8 cellular contexts compared by ENCODE assay signal in genomic region chr6:14211596-14211961, GRCh38.
DNase-seq lines count a peak whose midpoint lies in the region; ATAC-seq and TF ChIP-seq lines count a peak whose summit lies in the region.

No MANE protein-coding gene starts in this region.

- in situ Hi-C loops in transverse colon (cut with MboI; ENCODE audit: low pct_ligation_motif_present in 1 of 4, low pct_unique_long_range_greater_than_20kb in 1 of 4, low sequenced_read_pairs in 3 of 4): loop anchor here in 3 of 4 donors (10.0 to 25.0 kb wide), 4 partner anchors 503 to 1401 kb away; partner anchors contain the start of gene JARID2 (in 2 of the 3)

- peak; percentile 28 for DNase-seq in GM10248 (ENCODE audit: extremely low spot score)
- DNase-seq in T-helper 17 cell: peak in 1 of 3 donors; percentile 8
- peak; percentile 87 for DNase-seq in endodermal cell
- DNase-seq in transverse colon: peak; percentile 53
- no peak for DNase-seq in EL

- peaks cover 11% of the 10 kb centered on the region for H3K9me3 Mint-ChIP-seq in endodermal cell

- H3K27me3 ChIP-seq in endodermal cell (ENCODE audit: control insufficient read depth, insufficient read depth, low read length, poor library complexity, severe bottlenecking) (peaks cover 3% of the 10 kb centered on the region), mononuclear cell (ENCODE audit: insufficient read depth, low read length) (no peaks in the 10 kb centered on the region), transverse colon (no peaks in the 10 kb centered on the region)

- no peak for TF ChIP-seq CTCF in GM10248 (IDR thresholded peaks at IDR 0.05; ENCODE audit: control extremely low read depth, extremely low read depth, low read depth, missing control alignments)
- no peak for TF ChIP-seq CTCF in endodermal cell (conservative IDR thresholded peaks at IDR 0.05)
- no peak for TF ChIP-seq CTCF in transverse colon (IDR thresholded peaks at IDR 0.05)

- TF ChIP-seq EP300 in transverse colon (IDR thresholded peaks at IDR 0.05; ENCODE audit: low read depth): no peak

- peak overlapping the region; percentile 7 for H3K9ac ChIP-seq in endodermal cell (ENCODE audit: extremely low read depth, low read length, poor library complexity, severe bottlenecking)

- H3K4me1 ChIP-seq in endodermal cell (ENCODE audit: control insufficient read depth, insufficient read depth, low read length) (peaks cover 7% of the 10 kb centered on the region), mononuclear cell (ENCODE audit: insufficient read depth, low read length) (peaks cover 27% of the 10 kb centered on the region), transverse colon (peaks cover 6 to 37% (median 19%) of the 10 kb centered on the region in 4 donors)

- H3K4me3 Mint-ChIP-seq in T-helper 17 cell: peak overlapping the region; percentile 86
- H3K4me3 Mint-ChIP-seq in endodermal cell: peak overlapping the region; percentile 64

- no peaks in the 10 kb centered on the region for H3K36me3 Mint-ChIP-seq in T-helper 17 cell (ENCODE audit: low read depth)
- H3K36me3 Mint-ChIP-seq in endodermal cell (ENCODE audit: low read depth): no peaks in the 10 kb centered on the region

- no peaks in the 10 kb centered on the region for H3K36me3 ChIP-seq in endodermal cell (ENCODE audit: control insufficient read depth, insufficient read depth, low read length)
- H3K36me3 ChIP-seq in transverse colon: no peaks in the 10 kb centered on the region

- peak overlapping the region; percentile 93 for H3K27ac Mint-ChIP-seq in T-helper 17 cell
- H3K27ac Mint-ChIP-seq in endodermal cell: peak overlapping the region; percentile 83

- H3K9me3 ChIP-seq in T-helper 17 cell (ENCODE audit: control insufficient read depth, low read length, poor library complexity, severe bottlenecking): no peaks in the 10 kb centered on the region
- peaks cover 7% of the 10 kb centered on the region for H3K9me3 ChIP-seq in endodermal cell (ENCODE audit: control insufficient read depth, low read length)
- no peaks in the 10 kb centered on the region for H3K9me3 ChIP-seq in mononuclear cell (ENCODE audit: low read depth, low read length)
- H3K9me3 ChIP-seq in transverse colon: no peaks in the 10 kb centered on the region

- peak overlapping the region; percentile 5 for H3K27ac ChIP-seq in endodermal cell (ENCODE audit: low read depth, low read length)
- H3K27ac ChIP-seq in transverse colon: peak overlapping the region; percentile 70 to 90 (median 84)

- peaks cover 12% of the 10 kb centered on the region for H3K4me1 Mint-ChIP-seq in T-helper 17 cell
- H3K4me1 Mint-ChIP-seq in endodermal cell: peaks cover 14% of the 10 kb centered on the region

- ATAC-seq in HG02943 (IDR thresholded peaks at IDR 0.05; ENCODE audit: low read depth, unreplicated experiment) (peak; percentile 18), T-helper 17 cell (peak; percentile 3), GM19455 (IDR thresholded peaks at IDR 0.05; ENCODE audit: unreplicated experiment) (no peak)

- intact Hi-C loops in transverse colon (cut with DNase I; ENCODE audit: low total_unique reads): loop anchor here (10.0 kb wide), 1 partner anchor 1283 kb away; no protein-coding TSS in a partner anchor

- POLR2A ChIA-PET in GM10248 (lab: Yijun Ruan, JAX): no interaction called here

- WGBS in endodermal cell (ENCODE audit: insufficient coverage in 1 of 2, insufficient read length in 1 of 2), 2 experiments: 3 to 8% methylated on average over 6 to 19 of the region's 19 CpGs
- WGBS in transverse colon (ENCODE audit: low coverage in 1 of 2), 2 donors: 17% methylated on average over 17 of the region's 19 CpGs; no CpG with 5 or more reads in 1 of the 2 donors

- H3K4me3 ChIP-seq in endodermal cell (ENCODE audit: low read length) (peak overlapping the region; percentile 78), mononuclear cell (ENCODE audit: low read length) (peak overlapping the region; percentile 57), transverse colon (peak overlapping the region; percentile 38 to 93 (median 69))

- CTCF ChIA-PET in GM10248 (lab: Yijun Ruan, JAX): interaction anchor here (0.6 to 4.0 kb wide), 15 partner anchors 11 to 1031 kb away, joined by 3 to 21 read pairs (median 3); partner anchors contain the start of gene MCUR1

- no peak for TF ChIP-seq POLR2A in transverse colon (IDR thresholded peaks at IDR 0.05)

- H3K27me3 Mint-ChIP-seq in T-helper 17 cell (no peaks in the 10 kb centered on the region), endodermal cell (ENCODE audit: insufficient read depth) (peaks cover 54% of the 10 kb centered on the region)
